In the genomic region with DNA sequence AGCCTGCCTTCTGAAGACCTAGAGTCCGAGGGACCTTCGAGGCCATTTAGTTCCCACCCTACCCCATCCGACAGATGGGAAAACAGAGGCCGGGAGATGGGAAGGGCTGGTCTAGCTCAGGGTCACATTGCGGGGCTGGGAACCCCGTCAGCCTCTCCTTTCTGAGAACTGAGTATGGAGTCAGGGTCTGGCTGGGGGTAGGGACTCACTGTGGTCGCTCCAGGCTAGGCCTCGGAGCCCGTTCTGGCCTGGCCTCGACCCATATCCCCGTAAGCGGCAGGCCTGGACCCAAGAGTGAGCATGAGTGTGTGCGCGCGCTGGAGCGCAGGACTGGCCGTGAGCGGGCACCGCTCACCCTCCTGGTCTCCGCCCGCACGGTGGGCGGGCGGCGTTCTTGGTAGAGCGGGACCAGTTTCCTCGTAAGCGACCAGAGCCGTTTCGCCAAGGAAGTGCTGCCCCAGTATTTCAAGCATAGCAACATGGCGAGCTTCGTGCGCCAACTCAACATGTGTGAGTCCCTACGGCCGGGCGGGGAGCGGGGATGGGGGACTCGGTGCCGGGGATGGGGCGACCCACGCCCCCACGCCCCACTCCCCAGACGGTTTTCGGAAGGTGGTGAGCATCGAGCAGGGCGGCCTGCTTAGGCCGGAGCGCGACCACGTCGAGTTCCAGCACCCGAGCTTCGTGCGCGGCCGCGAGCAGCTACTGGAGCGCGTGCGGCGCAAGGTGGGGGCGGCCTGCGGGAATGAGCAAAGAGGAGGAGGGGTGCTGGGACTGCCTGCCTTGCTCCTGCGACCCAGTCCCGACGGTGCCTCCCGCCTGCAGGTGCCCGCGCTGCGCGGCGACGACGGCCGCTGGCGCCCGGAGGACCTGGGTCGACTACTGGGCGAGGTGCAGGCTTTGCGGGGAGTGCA, we compare ENCODE assay signal across 12 cellular contexts. TPM values are rescaled to one million over a fixed set of nuclear protein-coding genes. Genes with fewer than 3 reads are reported as not detected.
DNase-seq lines count a peak whose midpoint lies in the region; ATAC-seq and TF ChIP-seq lines count a peak whose summit lies in the region.
"Had no signal": no experiment of that assay in that cellular context is flagged by ENCODE, and none has a peak within 500 bp of the region (broad histone marks: within the 10 kb centered on the region; RNA-seq: fewer than 3 reads in every experiment).

No MANE protein-coding gene starts in this region.

- H3K27ac Mint-ChIP-seq in activated naive CD8-positive, alpha-beta T cell treated with anti-CD3 and anti-CD28 coated beads, Interleukin-2, amount 10 ng/mL, durations not matched to agents 7 days and 5 days: peak overlapping the region; percentile 21
- H3K27ac Mint-ChIP-seq in activated naive CD8-positive, alpha-beta T cell treated with anti-CD3 and anti-CD28 coated beads, Interleukin-2, amount 50 U/mL, for 24 hours: no peak overlapping the region
- no peak overlapping the region for H3K27ac Mint-ChIP-seq in type B pancreatic cell
- H3K27ac Mint-ChIP-seq: HFFc6 had no signal

- H3K9me3 Mint-ChIP-seq in activated naive CD8-positive, alpha-beta T cell treated with anti-CD3 and anti-CD28 coated beads, Interleukin-2, amount 10 ng/mL, durations not matched to agents 7 days and 5 days: no peaks in the 10 kb centered on the region
- no peaks in the 10 kb centered on the region for H3K9me3 Mint-ChIP-seq in activated naive CD8-positive, alpha-beta T cell treated with anti-CD3 and anti-CD28 coated beads, Interleukin-2, amount 50 U/mL, for 24 hours
- no peaks in the 10 kb centered on the region for H3K9me3 Mint-ChIP-seq in type B pancreatic cell
- H3K9me3 Mint-ChIP-seq: HFFc6 had no signal

- H3K27me3 ChIP-seq in dorsolateral prefrontal cortex: peaks cover 0 to 11% (median 0%) of the 10 kb centered on the region in 45 donors
- H3K27me3 ChIP-seq in muscle layer of colon (ENCODE audit: control insufficient read depth in 1 of 2, insufficient read depth in 2 of 2, low read length in 2 of 2): peaks cover 19 to 56% of the 10 kb centered on the region in 2 donors

- TF ChIP-seq CTCF in dorsolateral prefrontal cortex (IDR thresholded peaks at IDR 0.05 in 54 of 56, conservative IDR thresholded peaks at IDR 0.05 in 2 of 56; ENCODE audit: low read depth in 1 of 56, partially characterized antibody in 56 of 56) (no peak), type B pancreatic cell (conservative IDR thresholded peaks at IDR 0.05) (no peak)

- peaks cover 64% of the 10 kb centered on the region for H3K27me3 Mint-ChIP-seq in activated naive CD8-positive, alpha-beta T cell treated with anti-CD3 and anti-CD28 coated beads, Interleukin-2, amount 10 ng/mL, durations not matched to agents 7 days and 5 days
- H3K27me3 Mint-ChIP-seq in activated naive CD8-positive, alpha-beta T cell treated with anti-CD3 and anti-CD28 coated beads, Interleukin-2, amount 50 U/mL, for 24 hours: peaks cover 67% of the 10 kb centered on the region
- H3K27me3 Mint-ChIP-seq in type B pancreatic cell: peaks cover 85% of the 10 kb centered on the region

- peaks cover 25% of the 10 kb centered on the region for H3K4me1 Mint-ChIP-seq in activated naive CD8-positive, alpha-beta T cell treated with anti-CD3 and anti-CD28 coated beads, Interleukin-2, amount 10 ng/mL, durations not matched to agents 7 days and 5 days
- H3K4me1 Mint-ChIP-seq in activated naive CD8-positive, alpha-beta T cell treated with anti-CD3 and anti-CD28 coated beads, Interleukin-2, amount 50 U/mL, for 24 hours: peaks cover 38% of the 10 kb centered on the region
- H3K4me1 Mint-ChIP-seq in type B pancreatic cell (ENCODE audit: unreplicated experiment): peaks cover 8% of the 10 kb centered on the region

- peaks cover 7% of the 10 kb centered on the region for H3K36me3 Mint-ChIP-seq in activated naive CD8-positive, alpha-beta T cell treated with anti-CD3 and anti-CD28 coated beads, Interleukin-2, amount 10 ng/mL, durations not matched to agents 7 days and 5 days
- peaks cover 4% of the 10 kb centered on the region for H3K36me3 Mint-ChIP-seq in activated naive CD8-positive, alpha-beta T cell treated with anti-CD3 and anti-CD28 coated beads, Interleukin-2, amount 50 U/mL, for 24 hours (ENCODE audit: low read depth)
- H3K36me3 Mint-ChIP-seq in type B pancreatic cell: no peaks in the 10 kb centered on the region

- no peak for ATAC-seq in activated naive CD8-positive, alpha-beta T cell treated with anti-CD3 and anti-CD28 coated beads, Interleukin-2, amount 10 ng/mL, durations not matched to agents 7 days and 5 days (ENCODE audit: low read depth)
- ATAC-seq in activated naive CD8-positive, alpha-beta T cell treated with anti-CD3 and anti-CD28 coated beads, Interleukin-2, amount 50 U/mL, for 24 hours: no peak
- no peak for ATAC-seq in HG02884 (IDR thresholded peaks at IDR 0.05; ENCODE audit: unreplicated experiment)
- no peak for ATAC-seq in SK-N-SH treated with all-trans-retinoic acid at 6 μM for 48 hours
- ATAC-seq: activated CD4-positive, CD25-positive, alpha-beta regulatory T cell treated with anti-CD3 and anti-CD28 coated beads, Interleukin-2, amount 50 U/mL, for 24 hours had no signal

- POLR2A ChIA-PET in activated naive CD8-positive, alpha-beta T cell treated with anti-CD3 and anti-CD28 coated beads, Interleukin-2, amount 10 ng/mL, durations not matched to agents 7 days and 5 days (lab: Charles Lee): interaction anchor here (1.0 to 2.5 kb wide), 3 partner anchors 10 to 27 kb away, joined by 4 to 15 read pairs (median 6); a partner anchor contains a TSS

- no peaks in the 10 kb centered on the region for H3K36me3 ChIP-seq in muscle layer of colon (ENCODE audit: insufficient read depth, low read length)

- H3K4me1 ChIP-seq in muscle layer of colon (ENCODE audit: insufficient read depth, low read length): peaks cover 57% of the 10 kb centered on the region

- peak overlapping the region; percentile 55 for H3K4me3 Mint-ChIP-seq in activated naive CD8-positive, alpha-beta T cell treated with anti-CD3 and anti-CD28 coated beads, Interleukin-2, amount 10 ng/mL, durations not matched to agents 7 days and 5 days
- no peak overlapping the region for H3K4me3 Mint-ChIP-seq in activated naive CD8-positive, alpha-beta T cell treated with anti-CD3 and anti-CD28 coated beads, Interleukin-2, amount 50 U/mL, for 24 hours
- peak overlapping the region; percentile 66 for H3K4me3 Mint-ChIP-seq in type B pancreatic cell
- H3K4me3 Mint-ChIP-seq: HFFc6 had no signal

- DNase-seq in activated naive CD8-positive, alpha-beta T cell treated with anti-CD3 and anti-CD28 coated beads, Interleukin-2, amount 10 ng/mL, durations not matched to agents 7 days and 5 days: no peak
- no peak for DNase-seq in activated naive CD8-positive, alpha-beta T cell treated with anti-CD3 and anti-CD28 coated beads, Interleukin-2, amount 50 U/mL, for 24 hours
- DNase-seq in dorsolateral prefrontal cortex (no peak), type B pancreatic cell (ENCODE audit: extremely low spot score, unreplicated experiment) (no peak), Ammon's horn (ENCODE audit: low spot score) (no peak)
- DNase-seq: AML-193; central memory CD4-positive, alpha-beta T cell; HFFc6 had no signal

- no peak overlapping the region for H3K9ac ChIP-seq in muscle layer of colon (ENCODE audit: low read length)

- H3K27ac ChIP-seq in dorsolateral prefrontal cortex: peak overlapping the region in 52 of 59 donors; percentile 32 to 97 (median 90)
- peak overlapping the region; percentile 58 for H3K27ac ChIP-seq in muscle layer of colon (ENCODE audit: low read depth, low read length)

- no peaks in the 10 kb centered on the region for H3K9me3 ChIP-seq in muscle layer of colon (ENCODE audit: low read length)

- intact Hi-C loops in dorsolateral prefrontal cortex (cut with DNase I): no loop called here

- peak overlapping the region; percentile 43 to 80 (median 66) for H3K4me3 ChIP-seq in dorsolateral prefrontal cortex
- peak overlapping the region in 1 of 2 donors; percentile 59 for H3K4me3 ChIP-seq in muscle layer of colon (ENCODE audit: low read depth in 1 of 2, low read length in 2 of 2)

TF ChIP-seq in SK-N-SH treated with all-trans-retinoic acid at 6 μM for 48 hours, 23 proteins besides CTCF, POLR2A, EP300 and RAD21 (continues in another document):
- TF ChIP-seq PPARA (CRISPR knock-in tag; IDR thresholded peaks at IDR 0.05; ENCODE audit: borderline replicate concordance) (no peak), TOX (CRISPR knock-in tag; IDR thresholded peaks at IDR 0.05; ENCODE audit: borderline replicate concordance) (no peak), ZC3H10 (CRISPR knock-in tag; IDR thresholded peaks at IDR 0.05) (no peak), ZNF565 (CRISPR knock-in tag; conservative IDR thresholded peaks at IDR 0.05; ENCODE audit: low read depth) (no peak), CSDC2 (CRISPR knock-in tag; IDR thresholded peaks at IDR 0.05) (no peak), ISL1 (CRISPR knock-in tag; IDR thresholded peaks at IDR 0.05) (no peak), ZNF70 (CRISPR knock-in tag; IDR thresholded peaks at IDR 0.05) (no peak), BACH2 (CRISPR knock-in tag; IDR thresholded peaks at IDR 0.05; ENCODE audit: borderline replicate concordance) (no peak)

RNA-seq across cellular contexts. Expression of a gene that starts 0.8 kb away (rescaled TPM):
- total RNA-seq in activated naive CD8-positive, alpha-beta T cell treated with anti-CD3 and anti-CD28 coated beads, Interleukin-2, amount 10 ng/mL, durations not matched to agents 7 days and 5 days: 10 to 100 TPM; 61.5 to 76.8 TPM
- total RNA-seq in dorsolateral prefrontal cortex (100 to 1,000 TPM in 95 of 120 experiments, 10 to 100 TPM in 25; 73.3 to 206 (median 120) TPM), type B pancreatic cell (ENCODE audit: low replicate concordance) (10.4 and 11.1 TPM in 2 replicates)

RNA-seq across cellular contexts. Expression of a gene that starts 5.0 kb away (rescaled TPM):
- 10 to 100 TPM; 17.7 to 18.6 TPM for total RNA-seq in activated naive CD8-positive, alpha-beta T cell treated with anti-CD3 and anti-CD28 coated beads, Interleukin-2, amount 10 ng/mL, durations not matched to agents 7 days and 5 days
- total RNA-seq in dorsolateral prefrontal cortex (10 to 100 TPM; 23.0 to 67.7 (median 36.8) TPM), type B pancreatic cell (ENCODE audit: low replicate concordance) (8.4 and 17.5 TPM in 2 replicates)

RNA-seq across cellular contexts. Expression of a gene that starts 5.6 kb away (rescaled TPM):
- total RNA-seq in activated naive CD8-positive, alpha-beta T cell treated with anti-CD3 and anti-CD28 coated beads, Interleukin-2, amount 10 ng/mL, durations not matched to agents 7 days and 5 days: 10 to 100 TPM; 34.1 to 41.3 TPM
- total RNA-seq in dorsolateral prefrontal cortex (10 to 100 TPM in 61 of 120 experiments, 1 to 10 TPM in 59; 3.8 to 25.4 (median 10.2) TPM), type B pancreatic cell (ENCODE audit: low replicate concordance) (4.5 and 9.2 TPM in 2 replicates)

RNA-seq across cellular contexts. Expression of a gene that starts 5.7 kb away (rescaled TPM):
- 10 to 100 TPM; 77.3 to 81.7 TPM for total RNA-seq in activated naive CD8-positive, alpha-beta T cell treated with anti-CD3 and anti-CD28 coated beads, Interleukin-2, amount 10 ng/mL, durations not matched to agents 7 days and 5 days
- total RNA-seq in dorsolateral prefrontal cortex (10 to 100 TPM in 84 of 120 experiments, 1 to 10 TPM in 36; 5.6 to 19.5 (median 11.5) TPM), type B pancreatic cell (ENCODE audit: low replicate concordance) (6.2 and 14.8 TPM in 2 replicates)

RNA-seq across cellular contexts. Expression of a gene that starts 14.6 kb away (rescaled TPM):
- 10 to 100 TPM in 1 of 2 experiments, 1 to 10 TPM in 1; 9.0 to 10.1 TPM for total RNA-seq in activated naive CD8-positive, alpha-beta T cell treated with anti-CD3 and anti-CD28 coated beads, Interleukin-2, amount 10 ng/mL, durations not matched to agents 7 days and 5 days
- total RNA-seq in dorsolateral prefrontal cortex (10 to 100 TPM in 75 of 120 experiments, 1 to 10 TPM in 45; 4.8 to 23.7 (median 10.6) TPM), type B pancreatic cell (ENCODE audit: low replicate concordance) (9.7 and 11.0 TPM in 2 replicates)
